Comparison of ENCODE assay signal across 9 cellular contexts in the genomic region with DNA sequence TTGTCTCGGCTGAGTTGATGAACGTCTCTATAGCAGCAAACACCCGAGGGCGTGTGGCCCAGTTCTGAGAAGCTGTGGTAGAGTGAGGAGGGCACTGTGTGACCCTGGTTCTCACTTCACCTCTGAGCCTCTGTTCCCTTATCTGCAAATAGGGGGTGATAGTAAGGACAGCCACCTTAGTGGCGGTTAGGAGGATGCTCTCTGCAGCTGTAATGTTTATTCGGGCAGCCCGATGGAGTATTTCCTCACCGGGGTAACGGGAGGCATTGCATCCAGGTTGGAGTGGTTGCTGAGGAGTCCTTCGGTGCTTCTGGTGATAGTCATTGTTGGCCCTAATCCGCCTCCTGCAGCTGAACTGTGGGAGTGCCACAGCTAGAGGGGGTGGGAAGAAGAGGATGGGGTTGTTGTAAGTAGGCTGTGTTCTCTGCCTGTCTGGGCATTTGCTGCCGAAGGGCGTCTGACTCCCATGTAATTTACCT. TPM values are rescaled to one million over a fixed set of nuclear protein-coding genes. Genes with fewer than 3 reads are reported as not detected.
DNase-seq lines count a peak whose midpoint lies in the region; ATAC-seq, FAIRE-seq and TF ChIP-seq lines count a peak whose summit lies in the region.
"Had no signal": no experiment of that assay in that cellular context is flagged by ENCODE, and none has a peak within 500 bp of the region (broad histone marks: within the 10 kb centered on the region; RNA-seq: fewer than 3 reads in every experiment).

No MANE protein-coding gene starts in this region.

- H3K9me1 ChIP-seq in keratinocyte (ENCODE audit: control insufficient read depth, extremely low read depth, insufficient read depth, low read length), result peaks cover 11% of the 10 kb centered on the region

- CTCF ChIA-PET in HEK293 (lab: Yijun Ruan, JAX), result interaction anchor here (0.6 to 2.8 kb wide), 13 partner anchors 10 to 1795 kb away, joined by 3 to 23 read pairs (median 4); no protein-coding TSS in a partner anchor

- H3K27me3 ChIP-seq in keratinocyte (ENCODE audit: control insufficient read depth, extremely low read depth, insufficient read depth, low read length), result no peaks in the 10 kb centered on the region

- H3K4me1 Mint-ChIP-seq in stimulated activated naive B cell treated with anti-CD40 and anti-IgM and Interleukin-4, amounts not matched to agents 10 μg/mL and 1 μg/mL and 100 μg/mL, for 72 hours, result peaks cover 62 to 89% of the 10 kb centered on the region in 2 donors

- peak; percentile 44 to 48 for ATAC-seq in stimulated activated naive B cell treated with anti-CD40 and anti-IgM and Interleukin-4, amounts not matched to agents 10 μg/mL and 1 μg/mL and 100 μg/mL, for 72 hours (replicated peaks)
- no peak for ATAC-seq in HG03432 (IDR thresholded peaks at IDR 0.05; ENCODE audit: unreplicated experiment)
- ATAC-seq in GM21367 (IDR thresholded peaks at IDR 0.05; ENCODE audit: unreplicated experiment), result no peak

- peaks cover 16 to 26% of the 10 kb centered on the region in 2 donors for H3K36me3 Mint-ChIP-seq in stimulated activated naive B cell treated with anti-CD40 and anti-IgM and Interleukin-4, amounts not matched to agents 10 μg/mL and 1 μg/mL and 100 μg/mL, for 72 hours

- H3K9ac ChIP-seq in SK-N-MC (ENCODE audit: insufficient read length) (no peak overlapping the region), keratinocyte (ENCODE audit: control insufficient read depth, extremely low read depth, insufficient read depth, low read length) (no peak overlapping the region)

- H3K4me3 ChIP-seq in HEK293 (ENCODE audit: low read depth, low read length) (no peak overlapping the region), SK-N-MC (no peak overlapping the region), keratinocyte (ENCODE audit: control insufficient read depth in 2 of 3, extremely low read depth in 1 of 3, insufficient read depth in 2 of 3, low read depth in 1 of 3, low read length in 3 of 3) (peak overlapping the region in 1 of 3 experiments; percentile 5)

- no peak overlapping the region for H2AFZ ChIP-seq in keratinocyte (ENCODE audit: control insufficient read depth, low read length)

- H3K27me3 Mint-ChIP-seq in stimulated activated naive B cell treated with anti-CD40 and anti-IgM and Interleukin-4, amounts not matched to agents 10 μg/mL and 1 μg/mL and 100 μg/mL, for 72 hours, result no peaks in the 10 kb centered on the region

- dilution Hi-C loops in keratinocyte (cut with MboI; ENCODE audit: extremely low pct_ligation_motif_present, low sequenced_read_pairs), result no loop called here

- no peak for DNase-seq in SK-N-MC (ENCODE audit: low read depth, low spot score)
- DNase-seq in caudate nucleus (lab: John Stamatoyannopoulos, UW), result peak in 32 of 61 donors; percentile 28 to 72 (median 48)
- no peak for DNase-seq in keratinocyte (ENCODE audit: low read depth, low spot score)
- DNase-seq in stimulated activated naive B cell treated with anti-CD40 and anti-IgM and Interleukin-4, amounts not matched to agents 10 μg/mL and 1 μg/mL and 100 μg/mL, for 72 hours, result no peak
- DNase-seq in OCI-M2 (lab: John Stamatoyannopoulos, UW; ENCODE audit: unreplicated experiment), result no peak

- peaks cover 0 to 6% of the 10 kb centered on the region in 2 experiments; a peak in 2 of 3 replicates for H3K36me3 ChIP-seq in HEK293 (ENCODE audit: control insufficient read depth in 2 of 2, insufficient read depth in 1 of 2, low read length in 2 of 2)
- peaks cover 32% of the 10 kb centered on the region for H3K36me3 ChIP-seq in SK-N-MC (ENCODE audit: insufficient read depth, low read length)
- peaks cover 2 to 11% of the 10 kb centered on the region in 2 experiments for H3K36me3 ChIP-seq in keratinocyte (ENCODE audit: control insufficient read depth in 2 of 2, extremely low read depth in 1 of 2, insufficient read depth in 2 of 2, low read length in 2 of 2)

- H3K4me2 ChIP-seq in keratinocyte (ENCODE audit: control insufficient read depth, extremely low read depth, insufficient read depth, low read depth, low read length), result peak overlapping the region; percentile 75

- FAIRE-seq in keratinocyte (lab: Jason Lieb, UNC), result peak; percentile 36
- FAIRE-seq: TTC549 had no signal

- H3K27ac Mint-ChIP-seq in stimulated activated naive B cell treated with anti-CD40 and anti-IgM and Interleukin-4, amounts not matched to agents 10 μg/mL and 1 μg/mL and 100 μg/mL, for 72 hours, result no peak overlapping the region

- TF ChIP-seq CTCF in HEK293 (tag by site-specific recombination; IDR thresholded peaks at IDR 0.05) (peak; percentile 62; the same call in 1 of the 2 replicates), keratinocyte (optimal IDR thresholded peaks at IDR 0.05 in 1 of 3, IDR thresholded peaks at IDR 0.05 in 1 of 3, conservative IDR thresholded peaks at IDR 0.05 in 1 of 3; ENCODE audit: extremely low read depth in 1 of 3, insufficient read depth in 2 of 3, low read length in 3 of 3) (peak; percentile 55 to 81 (median 72))

- H3K9me3 ChIP-seq in HEK293 (ENCODE audit: control insufficient read depth, insufficient read depth, low read depth, low read length), result no peaks in the 10 kb centered on the region
- no peaks in the 10 kb centered on the region for H3K9me3 ChIP-seq in SK-N-MC (ENCODE audit: low read depth, low read length)
- H3K9me3 ChIP-seq in keratinocyte (ENCODE audit: control insufficient read depth, low read depth, low read length), result no peaks in the 10 kb centered on the region

- peaks cover 66% of the 10 kb centered on the region for H3K4me1 ChIP-seq in HEK293 (ENCODE audit: control insufficient read depth, insufficient read depth, low read length)
- H3K4me1 ChIP-seq in keratinocyte (ENCODE audit: control insufficient read depth, extremely low read depth, insufficient read depth, low read length), result peaks cover 70% of the 10 kb centered on the region

- no peak overlapping the region for H3K4me3 Mint-ChIP-seq in stimulated activated naive B cell treated with anti-CD40 and anti-IgM and Interleukin-4, amounts not matched to agents 10 μg/mL and 1 μg/mL and 100 μg/mL, for 72 hours

- H3K9me3 Mint-ChIP-seq in stimulated activated naive B cell treated with anti-CD40 and anti-IgM and Interleukin-4, amounts not matched to agents 10 μg/mL and 1 μg/mL and 100 μg/mL, for 72 hours, result no peaks in the 10 kb centered on the region

- peaks cover 75% of the 10 kb centered on the region for H4K20me1 ChIP-seq in keratinocyte (ENCODE audit: control insufficient read depth, extremely low read depth, insufficient read depth, low read length)

- peaks cover 98% of the 10 kb centered on the region for H3K79me2 ChIP-seq in keratinocyte (ENCODE audit: control insufficient read depth, insufficient read depth, low read length)

- H3K27ac ChIP-seq in HEK293 (ENCODE audit: extremely low read depth, low read depth, low read length) (peak overlapping the region; percentile 47), SK-N-MC (peak overlapping the region; percentile 42; the same call in 1 of the 2 replicates), caudate nucleus (ENCODE audit: low read depth, low read length) (peak overlapping the region; percentile 76), keratinocyte (ENCODE audit: control insufficient read depth, insufficient read depth, low read length) (peak overlapping the region; percentile 42)

- POLR2A ChIA-PET in HEK293 (lab: Yijun Ruan, JAX), result interaction anchor here (1.2 to 1.3 kb wide), 2 partner anchors 11 to 34 kb away, joined by 4 to 5 read pairs; no protein-coding TSS in a partner anchor

TF ChIP-seq in HEK293, 187 proteins besides CTCF, POLR2A, EP300 and RAD21 (continues in another document):
- TF ChIP-seq ZFHX2 (tag by site-specific recombination; conservative IDR thresholded peaks at IDR 0.05) (peak; percentile 85), ZIC2 (tag by site-specific recombination; IDR thresholded peaks at IDR 0.05) (peak; percentile 88), GLIS2 (tag by site-specific recombination; IDR thresholded peaks at IDR 0.05) (peak; percentile 48; the same call in 1 of the 2 replicates), EGR2 (tag by site-specific recombination; IDR thresholded peaks at IDR 0.05; ENCODE audit: low read depth) (peak; percentile 89), WT1 (tag by site-specific recombination; IDR thresholded peaks at IDR 0.05) (peak; percentile 75; the same call in 1 of the 2 replicates), ZNF10 (tag by site-specific recombination; IDR thresholded peaks at IDR 0.05) (peak; percentile 26; the same call in 1 of the 2 replicates), ZNF311 (tag by site-specific recombination; IDR thresholded peaks at IDR 0.05; ENCODE audit: borderline replicate concordance) (no peak), ZNF341 (tag by site-specific recombination; IDR thresholded peaks at IDR 0.05; ENCODE audit: low read depth) (peak; percentile 82), GLIS1 (tag by site-specific recombination; IDR thresholded peaks at IDR 0.05) (peak; percentile 78), ZNF354C (tag by site-specific recombination; IDR thresholded peaks at IDR 0.05; ENCODE audit: borderline replicate concordance, low read depth) (no peak), ZNF140 (tag by site-specific recombination; IDR thresholded peaks at IDR 0.05) (no peak), ZNF2 (tag by site-specific recombination; IDR thresholded peaks at IDR 0.05) (0 out of 2 replicates have a peak, but pooled peaks have one; percentile 9), ZNF433 (tag by site-specific recombination; IDR thresholded peaks at IDR 0.05; ENCODE audit: low read depth) (no peak), ZNF654 (tag by site-specific recombination; IDR thresholded peaks at IDR 0.05; ENCODE audit: low read depth) (0 out of 2 replicates have a peak, but pooled peaks have one; percentile 15), OSR2 (tag by site-specific recombination; IDR thresholded peaks at IDR 0.05) (peak; percentile 80)

RNA-seq across cellular contexts. Expression of a gene that starts 13.9 kb away (rescaled TPM):
- 15.2 to 38.8 TPM (median 20.8 TPM) in 3 replicates for polyA plus RNA-seq in keratinocyte
- 36.7 TPM for polyA plus RNA-seq in keratinocyte (2011; ENCODE audit: low read depth)
- polyA plus RNA-seq in keratinocyte (2011; cell fraction: cytosol; rRNA removed), result 26.1 and 27.0 TPM in 2 replicates
- 170 and 203 TPM in 2 replicates for polyA plus RNA-seq in keratinocyte (2011; cell fraction: nucleus; rRNA removed)
- polyA plus RNA-seq in keratinocyte (2012; ENCODE audit: low replicate concordance), result 32.6 and 73.5 TPM in 2 replicates
- polyA minus RNA-seq in keratinocyte, result 69.3 to 140 TPM (median 93.9 TPM) in 3 replicates
- 29.4 TPM for polyA minus RNA-seq in keratinocyte (2011; cell fraction: cytosol; rRNA and poly(A)+ RNA removed)
- polyA minus RNA-seq in keratinocyte (2011; cell fraction: nucleus; rRNA and poly(A)+ RNA removed), result 91.0 and 150 TPM in 2 replicates

Comparison
In these comparisons a context has a peak if more than half of its experiments do, and no peak if none do; other contexts are left out.
1. DNase-seq: peak in caudate nucleus (32 of 61); none in SK-N-MC (single experiment), keratinocyte (single experiment), stimulated activated naive B cell treated with anti-CD40 and anti-IgM and Interleukin-4, amounts not matched to agents 10 μg/mL and 1 μg/mL and 100 μg/mL, for 72 hours (single experiment) and OCI-M2 (single experiment).
2. ATAC-seq: peak in stimulated activated naive B cell treated with anti-CD40 and anti-IgM and Interleukin-4, amounts not matched to agents 10 μg/mL and 1 μg/mL and 100 μg/mL, for 72 hours (2 of 2); none in HG03432 (single experiment) and GM21367 (single experiment).
3. Peak in every context shown above with its lines, with median percentiles within 50 percentile points of each other: H3K27ac ChIP-seq.